10 cellular contexts compared by ENCODE assay signal in the genomic region with DNA sequence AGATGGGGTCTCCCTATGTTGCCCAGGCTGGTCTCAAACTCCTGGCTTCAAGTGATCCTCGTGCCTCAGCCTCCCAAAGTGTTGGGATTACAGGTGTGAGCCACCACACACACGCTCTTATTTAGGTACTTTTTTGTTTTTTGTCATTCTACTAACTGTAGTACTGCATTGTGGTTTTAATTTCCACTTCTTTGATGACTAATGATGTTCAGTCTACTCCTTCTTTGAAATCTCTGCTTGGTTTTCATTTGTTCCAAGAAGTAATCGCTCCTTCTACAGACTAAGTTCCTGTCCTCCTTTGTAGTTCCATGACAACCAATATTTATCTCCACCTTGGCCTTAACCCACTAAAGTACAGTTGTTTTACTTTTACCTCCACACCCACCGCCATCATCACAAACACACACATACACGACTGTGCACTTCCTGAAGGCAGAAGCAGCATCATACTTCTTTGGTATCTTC. TPM values are rescaled to one million over a fixed set of nuclear protein-coding genes. Genes with fewer than 3 reads are reported as not detected.
A peak's percentile ranks its signal among the peaks of the same experiment; 100 is the strongest.
DNase-seq lines count a peak whose midpoint lies in the region; ATAC-seq, FAIRE-seq and TF ChIP-seq lines count a peak whose summit lies in the region.
"Had no signal": no experiment of that assay in that cellular context is flagged by ENCODE, and none has a peak within 500 bp of the region (broad histone marks: within the 10 kb centered on the region; RNA-seq: fewer than 3 reads in every experiment).

No MANE protein-coding gene starts in this region.

- peak overlapping the region; percentile 68 for H3K27ac ChIP-seq in lower lobe of right lung
- peak overlapping the region; percentile 26 to 74 (median 44) for H3K27ac ChIP-seq in upper lobe of left lung
- no peak overlapping the region for H3K27ac ChIP-seq in kidney (ENCODE audit: low read depth in 2 of 2, low read length in 2 of 2)

- no peak for FAIRE-seq in kidney (lab: Jason Lieb, UNC)

- peak overlapping the region in 1 of 2 donors; percentile 41 for H3K9ac ChIP-seq in kidney (ENCODE audit: low read length in 2 of 2)

- H3K4me3 ChIP-seq in lower lobe of right lung (peak overlapping the region; percentile 66), upper lobe of left lung (peak overlapping the region in 2 of 4 donors; percentile 59 to 62), kidney (ENCODE audit: low read length in 2 of 2) (peak overlapping the region in 1 of 2 donors; percentile 62)

- H3K27me3 ChIP-seq in lower lobe of right lung (ENCODE audit: low read depth) (no peaks in the 10 kb centered on the region), upper lobe of left lung (no peaks in the 10 kb centered on the region)

- peaks cover 10% of the 10 kb centered on the region for H3K36me3 Mint-ChIP-seq in activated T-helper 17 cell treated with anti-CD3 and anti-CD28 coated beads, Interleukin-2, amount 50 U/mL, for 72 hours (ENCODE audit: low read depth)

- no peaks in the 10 kb centered on the region for H3K36me3 ChIP-seq in lower lobe of right lung
- no peaks in the 10 kb centered on the region for H3K36me3 ChIP-seq in upper lobe of left lung
- H3K36me3 ChIP-seq in kidney (ENCODE audit: control insufficient read depth in 1 of 2, insufficient read depth in 2 of 2, low read length in 2 of 2) = no peaks in the 10 kb centered on the region

- H3K9me3 Mint-ChIP-seq in activated T-helper 17 cell treated with anti-CD3 and anti-CD28 coated beads, Interleukin-2, amount 50 U/mL, for 72 hours = peaks cover 9% of the 10 kb centered on the region

- peak; percentile 80 for ATAC-seq in activated T-helper 17 cell treated with anti-CD3 and anti-CD28 coated beads, Interleukin-2, amount 50 U/mL, for 72 hours (replicated peaks)
- ATAC-seq in lower lobe of right lung (no peak), upper lobe of left lung (ENCODE audit: low FRiP score in 2 of 2) (no peak), GM18511 (IDR thresholded peaks at IDR 0.05; ENCODE audit: unreplicated experiment) (no peak)

- WGBS in upper lobe of left lung, 2 donors = 66% methylated on average over 5 of the region's 5 CpGs

- no peak for TF ChIP-seq EP300 in upper lobe of left lung (IDR thresholded peaks at IDR 0.05)

- DNase-seq in stimulated activated CD4-positive, alpha-beta T cell treated with anti-CD3 and anti-CD28 coated beads, Interleukin-15, amount 100 ng/mL, for 24 hours = peak; percentile 48
- DNase-seq in stimulated activated CD4-positive, alpha-beta T cell treated with anti-CD3 and anti-CD28 coated beads, Interleukin-2, amount 100 ng/mL, for 48 hours = no peak
- DNase-seq in lower lobe of right lung = no peak
- no peak for DNase-seq in upper lobe of left lung
- DNase-seq in kidney = no peak
- no peak for DNase-seq in cardiac septum (ENCODE audit: low spot score)
- DNase-seq: NCI-H2081 treated with DMSO at 0.1 percent for 48 hours, occipital lobe had no signal

- intact Hi-C loops in lower lobe of right lung (cut with DNase I) = no loop called here
- intact Hi-C loops in kidney (cut with DNase I) = no loop called here
- intact Hi-C loops in cardiac septum (cut with DNase I) = no loop called here

- H3K27ac Mint-ChIP-seq in activated T-helper 17 cell treated with anti-CD3 and anti-CD28 coated beads, Interleukin-2, amount 50 U/mL, for 72 hours = peak overlapping the region; percentile 95

- no peak for TF ChIP-seq POLR2A in upper lobe of left lung (IDR thresholded peaks at IDR 0.05)

- H3K4me1 Mint-ChIP-seq in activated T-helper 17 cell treated with anti-CD3 and anti-CD28 coated beads, Interleukin-2, amount 50 U/mL, for 72 hours = peaks cover 32% of the 10 kb centered on the region

- no peaks in the 10 kb centered on the region for H3K27me3 Mint-ChIP-seq in activated T-helper 17 cell treated with anti-CD3 and anti-CD28 coated beads, Interleukin-2, amount 50 U/mL, for 72 hours

- peaks cover 25% of the 10 kb centered on the region for H3K4me1 ChIP-seq in lower lobe of right lung
- H3K4me1 ChIP-seq in upper lobe of left lung = peaks cover 13 to 21% (median 18%) of the 10 kb centered on the region in 4 donors
- H3K4me1 ChIP-seq in kidney (ENCODE audit: control insufficient read depth in 1 of 2, insufficient read depth in 1 of 2, low read depth in 1 of 2, low read length in 2 of 2) = peaks cover 0 to 12% of the 10 kb centered on the region in 2 donors

- H3K9me3 ChIP-seq in lower lobe of right lung = no peaks in the 10 kb centered on the region
- no peaks in the 10 kb centered on the region for H3K9me3 ChIP-seq in upper lobe of left lung
- H3K9me3 ChIP-seq in kidney (ENCODE audit: control insufficient read depth in 1 of 2, low read length in 2 of 2) = no peaks in the 10 kb centered on the region

- peak overlapping the region; percentile 79 for H3K4me3 Mint-ChIP-seq in activated T-helper 17 cell treated with anti-CD3 and anti-CD28 coated beads, Interleukin-2, amount 50 U/mL, for 72 hours

- TF ChIP-seq CTCF in lower lobe of right lung (IDR thresholded peaks at IDR 0.05) (no peak), upper lobe of left lung (IDR thresholded peaks at IDR 0.05) (no peak), kidney (IDR thresholded peaks at IDR 0.05; ENCODE audit: borderline replicate concordance, extremely low read depth, insufficient read depth) (no peak)

RNA-seq across cellular contexts. Expression of gene DLEC1, which starts 0.5 kb away (rescaled TPM):
- 1 to 10 TPM; 1.2 to 2.0 TPM for total RNA-seq in activated T-helper 17 cell treated with anti-CD3 and anti-CD28 coated beads, Interleukin-2, amount 50 U/mL, for 72 hours
- total RNA-seq in lower lobe of right lung = 15.0 TPM
- total RNA-seq in upper lobe of left lung = 10 to 100 TPM in 3 of 6 donors, 1 to 10 TPM in 3; 2.3 to 34.8 (median 14.3) TPM
- 3.3 TPM for total RNA-seq in kidney
- 0.52 TPM for polyA plus RNA-seq in kidney (ENCODE audit: insufficient read depth, low read depth, low replicate concordance)
- 0.22 TPM for total RNA-seq in cardiac septum

RNA-seq across cellular contexts. Expression of gene PLCD1, which starts 9.0 kb away (rescaled TPM):
- 10 to 100 TPM; 17.7 to 24.4 TPM for total RNA-seq in activated T-helper 17 cell treated with anti-CD3 and anti-CD28 coated beads, Interleukin-2, amount 50 U/mL, for 72 hours
- total RNA-seq in lower lobe of right lung (30.1 TPM), upper lobe of left lung (10 to 100 TPM; 20.8 to 80.1 (median 36.1) TPM), kidney (50.0 TPM), cardiac septum (10.1 TPM)
- polyA plus RNA-seq in kidney (ENCODE audit: insufficient read depth, low read depth, low replicate concordance) = 39.1 TPM

RNA-seq across cellular contexts. Expression of gene VILL, which starts 47.9 kb away (rescaled TPM):
- 10 to 100 TPM; 12.7 to 13.4 TPM for total RNA-seq in activated T-helper 17 cell treated with anti-CD3 and anti-CD28 coated beads, Interleukin-2, amount 50 U/mL, for 72 hours
- total RNA-seq in lower lobe of right lung (12.5 TPM), upper lobe of left lung (10 to 100 TPM in 5 of 6 donors, 1 to 10 TPM in 1; 5.6 to 41.9 (median 19.0) TPM), kidney (7.6 TPM), cardiac septum (2.6 TPM)
- 7.4 TPM for polyA plus RNA-seq in kidney (ENCODE audit: insufficient read depth, low read depth, low replicate concordance)

Comparison
In these comparisons a context has a peak if more than half of its experiments do, and no peak if none do; other contexts are left out.
1. H3K27ac ChIP-seq: peak in lower lobe of right lung (single experiment) and upper lobe of left lung (4 of 4); none in kidney (0 of 2).